Comparison of ENCODE assay signal across 8 cellular contexts in the genomic region with DNA sequence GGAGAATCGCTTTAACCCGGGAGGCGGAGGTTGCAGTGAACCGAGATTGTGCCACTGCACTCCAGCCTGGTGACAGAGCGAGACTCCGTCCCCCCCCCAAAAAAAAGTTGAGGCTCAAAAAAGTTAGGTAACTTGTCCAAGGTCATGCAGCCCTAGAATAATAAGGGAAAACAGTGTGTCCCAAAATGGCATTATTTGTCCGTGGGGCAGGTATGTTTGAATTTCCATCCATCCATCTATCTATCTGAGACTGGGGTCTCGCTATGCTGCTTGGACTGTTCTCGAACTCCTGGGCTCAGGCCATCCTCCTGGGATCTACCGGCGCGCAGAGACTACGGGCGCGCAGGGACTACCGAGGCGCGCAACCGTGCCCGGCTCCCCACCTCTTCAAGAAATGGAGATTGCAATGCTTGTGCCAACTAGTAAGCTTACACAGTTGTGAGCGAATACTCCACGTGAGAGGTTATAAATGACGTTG. TPM values are rescaled to one million over a fixed set of nuclear protein-coding genes. Genes with fewer than 3 reads are reported as not detected.
DNase-seq lines count a peak whose midpoint lies in the region; ATAC-seq, FAIRE-seq and TF ChIP-seq lines count a peak whose summit lies in the region.

No MANE protein-coding gene starts in this region.

- intact Hi-C loops in PC-3 (cut with micrococcal nuclease) (no loop called here), pancreas (cut with DNase I) (no loop called here)

- no peak for FAIRE-seq in pancreas (lab: Jason Lieb, UNC)

- H3K27ac ChIP-seq in DND-41 (ENCODE audit: low read length) (peak overlapping the region; percentile 79), PC-3 (ENCODE audit: low read length) (peak overlapping the region; percentile 68), pancreas (peak overlapping the region; percentile 73 to 83 (median 77))

- no peak for DNase-seq in DND-41
- DNase-seq in PC-3, result no peak
- DNase-seq in epithelial cell of esophagus (ENCODE audit: low read depth), result no peak
- no peak for DNase-seq in pancreas
- DNase-seq in stimulated activated CD4-positive, alpha-beta T cell treated with anti-CD3 and anti-CD28 coated beads, Interleukin-15, amount 100 ng/mL, for 24 hours, result no peak
- no peak for DNase-seq in germinal center (ENCODE audit: low spot score)
- no peak for DNase-seq in activated CD8-positive, alpha-beta memory T cell treated with anti-CD3 and anti-CD28 coated beads, Interleukin-2, amount 50 U/mL, for 48 hours
- DNase-seq in nucleus accumbens (lab: John Stamatoyannopoulos, UW), result no peak

- H3K9me2 ChIP-seq in PC-3 (replicated peaks; ENCODE audit: low read length), result no peaks in the 10 kb centered on the region

- H2AFZ ChIP-seq in DND-41 (ENCODE audit: low read depth, low read length) (peak overlapping the region; percentile 90), PC-3 (ENCODE audit: low read length) (peak overlapping the region; percentile 92)

- BruUV-seq in PC-3 (replicated peaks; lab: Mats Ljungman, UMichigan), result TSS peak; percentile 98

- peak overlapping the region; percentile 60 to 81; a peak in 3 of 4 replicates for H3K4me3 ChIP-seq in DND-41 (ENCODE audit: low read depth in 1 of 2, low read length in 2 of 2)
- peak overlapping the region; percentile 88 for H3K4me3 ChIP-seq in PC-3 (ENCODE audit: low read length)
- H3K4me3 ChIP-seq in epithelial cell of esophagus (ENCODE audit: low read length), result peak overlapping the region; percentile 88
- H3K4me3 ChIP-seq in pancreas, result peak overlapping the region; percentile 48 to 97 (median 88)

- POLR2A ChIA-PET in PC-3 (lab: Charles Lee; ENCODE audit: unreplicated experiment), result interaction anchor here (0.6 kb wide), 1 partner anchor 110 kb away, joined by 3 read pairs; no protein-coding TSS in a partner anchor

- peaks cover 6% of the 10 kb centered on the region for H3K36me3 ChIP-seq in DND-41 (ENCODE audit: insufficient read depth, low read length)
- H3K36me3 ChIP-seq in PC-3 (ENCODE audit: low read depth, low read length), result no peaks in the 10 kb centered on the region
- H3K36me3 ChIP-seq in pancreas, result no peaks in the 10 kb centered on the region

- H3K27me3 ChIP-seq in DND-41 (ENCODE audit: insufficient read depth, low read length, poor library complexity) (no peaks in the 10 kb centered on the region), PC-3 (ENCODE audit: low read length) (no peaks in the 10 kb centered on the region), pancreas (no peaks in the 10 kb centered on the region)

- WGBS in pancreas, 2 donors, result 25 to 26% methylated on average over 23 of the region's 23 CpGs

- CTCF ChIA-PET in PC-3 (lab: Charles Lee), result interaction anchor here (0.6 kb wide), 1 partner anchor 11 kb away, joined by 9 read pairs; no protein-coding TSS in a partner anchor

- H3K9ac ChIP-seq in DND-41 (ENCODE audit: low read depth, low read length) (peak overlapping the region; percentile 73), PC-3 (ENCODE audit: low read length) (peak overlapping the region; percentile 88)

- H3F3A ChIP-seq in PC-3 (ENCODE audit: low read length, unreplicated experiment), result no peaks in the 10 kb centered on the region

- H3K9me3 ChIP-seq in DND-41 (ENCODE audit: insufficient read depth, low read length, severe bottlenecking), result no peaks in the 10 kb centered on the region
- H3K9me3 ChIP-seq in PC-3 (ENCODE audit: low read length), result no peaks in the 10 kb centered on the region
- H3K9me3 ChIP-seq in pancreas, result no peaks in the 10 kb centered on the region

- H4K20me1 ChIP-seq in DND-41 (ENCODE audit: insufficient read depth, low read length) (no peaks in the 10 kb centered on the region), PC-3 (ENCODE audit: low read length) (no peaks in the 10 kb centered on the region)

- peaks cover 24% of the 10 kb centered on the region for H3K4me1 ChIP-seq in DND-41 (ENCODE audit: insufficient read depth, low read length)
- H3K4me1 ChIP-seq in PC-3 (ENCODE audit: insufficient read depth, low read length), result peaks cover 10% of the 10 kb centered on the region
- H3K4me1 ChIP-seq in pancreas, result peaks cover 6 to 10% (median 8%) of the 10 kb centered on the region in 3 donors

- H3K79me2 ChIP-seq in DND-41 (ENCODE audit: insufficient read depth, low read length) (peaks cover 17% of the 10 kb centered on the region), PC-3 (ENCODE audit: low read length) (peaks cover 26% of the 10 kb centered on the region)

- H3K4me2 ChIP-seq in DND-41 (ENCODE audit: insufficient read depth, low read length) (peak overlapping the region; percentile 89), PC-3 (ENCODE audit: low read length) (peak overlapping the region; percentile 92)

- ATAC-seq in DND-41 (ENCODE audit: insufficient read depth, low read depth) (no peak), PC-3 (no peak), pancreas (peak in 3 of 4 donors; percentile 28 to 43 (median 42))

- TF ChIP-seq CTCF in DND-41 (IDR thresholded peaks at IDR 0.05; ENCODE audit: borderline replicate concordance, extremely low read depth, low read length, poor library complexity, severe bottlenecking) (no peak), PC-3 (conservative IDR thresholded peaks at IDR 0.05; ENCODE audit: low read depth, low read length) (no peak), epithelial cell of esophagus (IDR thresholded peaks at IDR 0.05; ENCODE audit: insufficient read depth, low read depth, low read length, missing control alignments) (no peak), pancreas (IDR thresholded peaks at IDR 0.05) (no peak)

RNA-seq across cellular contexts. Expression of gene ABCC10, which starts 0.4 kb away (rescaled TPM):
- total RNA-seq in PC-3 (2014; rRNA removed) (23.1 and 40.5 TPM in 2 replicates), pancreas (10 to 100 TPM; 14.0 to 21.8 (median 18.3) TPM)
- polyA plus RNA-seq in pancreas, result 10 to 100 TPM; 40.1 to 54.8 TPM

RNA-seq across cellular contexts. Expression of gene DLK2, which starts 28.4 kb away (rescaled TPM):
- total RNA-seq in PC-3 (2014; rRNA removed) (1.4 and 4.4 TPM in 2 replicates), pancreas (1 to 10 TPM in 1 of 6 donors, under 1 TPM in 3, not detected in 2; 0.22 to 1.1 (median 0.34) TPM)
- under 1 TPM; 0.26 to 0.30 TPM for polyA plus RNA-seq in pancreas

RNA-seq across cellular contexts. Expression of gene TJAP1, which starts 50.4 kb away (rescaled TPM):
- total RNA-seq in PC-3 (2014; rRNA removed) (28.5 and 40.0 TPM in 2 replicates), pancreas (10 to 100 TPM; 12.9 to 26.7 (median 15.4) TPM)
- 10 to 100 TPM; 43.9 to 44.5 TPM for polyA plus RNA-seq in pancreas

RNA-seq across cellular contexts. Expression of gene ZNF318, which starts 57.5 kb away (rescaled TPM):
- total RNA-seq in PC-3 (2014; rRNA removed), result 8.2 and 8.9 TPM in 2 replicates
- 10 to 100 TPM in 2 of 6 donors, 1 to 10 TPM in 4; 6.2 to 13.0 (median 8.7) TPM for total RNA-seq in pancreas
- polyA plus RNA-seq in pancreas, result 1 to 10 TPM; 6.2 to 9.4 TPM

Comparison
In these comparisons a context has a peak if more than half of its experiments do, and no peak if none do; other contexts are left out.
1. ATAC-seq: peak in pancreas (3 of 4); none in DND-41 (single experiment) and PC-3 (single experiment).
2. Peak in every context shown above with its lines, with median percentiles within 50 percentile points of each other: H3K27ac ChIP-seq and H3K4me3 ChIP-seq.